ENCODE assay signal across 8 cellular contexts in genomic region chr3:13419356-13420050, GRCh38. TPM values are rescaled to one million over a fixed set of nuclear protein-coding genes. Genes with fewer than 3 reads are reported as not detected.
DNase-seq lines count a peak whose midpoint lies in the region; ATAC-seq and TF ChIP-seq lines count a peak whose summit lies in the region.

No MANE protein-coding gene starts in this region.

- H4K20me1 ChIP-seq in KMS-11 (ENCODE audit: insufficient read depth), result peaks cover 16% of the 10 kb centered on the region; the same call in 1 of the 2 replicates

- H3K9ac ChIP-seq in KMS-11 (peak overlapping the region; percentile 90), mesenchymal stem cell (ENCODE audit: low read length) (no peak overlapping the region)

- 2% methylated on average over 49 of the region's 74 CpGs for whole genome bisulfite sequencing in mesenchymal stem cell

- no peak overlapping the region for H2AFZ ChIP-seq in KMS-11 (ENCODE audit: low read depth)
- H2AFZ ChIP-seq in mesenchymal stem cell (ENCODE audit: low read depth, low read length), result peak overlapping the region; percentile 20

- no peak overlapping the region for H2BK5ac ChIP-seq in mesenchymal stem cell (ENCODE audit: low read depth, low read length, poor library complexity, severe bottlenecking)

- no peak overlapping the region for H3K18ac ChIP-seq in mesenchymal stem cell (ENCODE audit: low read depth in 1 of 2, low read length in 2 of 2)

- no peak overlapping the region for H2BK120ac ChIP-seq in mesenchymal stem cell (ENCODE audit: low read depth, low read length)

- H3K27ac ChIP-seq in KMS-11, result peak overlapping the region; percentile 86
- no peak overlapping the region for H3K27ac ChIP-seq in mesenchymal stem cell (ENCODE audit: low read length, poor library complexity, severe bottlenecking)

- no peak overlapping the region for H4K91ac ChIP-seq in mesenchymal stem cell (ENCODE audit: low read length)

- H3K36me3 ChIP-seq in KMS-11 (ENCODE audit: insufficient read depth) (no peaks in the 10 kb centered on the region), mesenchymal stem cell (ENCODE audit: control insufficient read depth in 1 of 2, insufficient read depth in 2 of 2, low read depth in 1 of 2, low read length in 2 of 2) (no peaks in the 10 kb centered on the region)

- H3K9me3 ChIP-seq in mesenchymal stem cell (ENCODE audit: control insufficient read depth, low read length), result no peaks in the 10 kb centered on the region

- H3K23ac ChIP-seq in mesenchymal stem cell (ENCODE audit: low read length in 2 of 2), result no peak overlapping the region

- peak overlapping the region; percentile 86 for H3K27ac Mint-ChIP-seq in dendritic cell treated with granulocyte-macrophage colony-stimulating factor and Interleukin-4, amounts not matched to agents 40 ng/mL and 50 ng/mL, for 4 days

- no peaks in the 10 kb centered on the region for H3K9me3 Mint-ChIP-seq in dendritic cell treated with granulocyte-macrophage colony-stimulating factor and Interleukin-4, amounts not matched to agents 40 ng/mL and 50 ng/mL, for 4 days

- intact Hi-C loops in dendritic cell treated with granulocyte-macrophage colony-stimulating factor and Interleukin-4, amounts not matched to agents 40 ng/mL and 50 ng/mL, for 4 days (cut with micrococcal nuclease), result no loop called here

- H4K8ac ChIP-seq in mesenchymal stem cell (ENCODE audit: low read length), result no peak overlapping the region

- H3K4ac ChIP-seq in mesenchymal stem cell (ENCODE audit: low read depth in 1 of 2, low read length in 2 of 2), result no peak overlapping the region

- H3K27me3 Mint-ChIP-seq in dendritic cell treated with granulocyte-macrophage colony-stimulating factor and Interleukin-4, amounts not matched to agents 40 ng/mL and 50 ng/mL, for 4 days, result no peaks in the 10 kb centered on the region

- H2BK15ac ChIP-seq in mesenchymal stem cell (ENCODE audit: low read depth, poor library complexity, severe bottlenecking), result no peak overlapping the region

- no peak overlapping the region for H2AK5ac ChIP-seq in mesenchymal stem cell (ENCODE audit: low read length, severe bottlenecking)

- ATAC-seq in GM21717 (IDR thresholded peaks at IDR 0.05; ENCODE audit: unreplicated experiment), result peak; percentile 51

- H3K4me3 Mint-ChIP-seq in dendritic cell treated with granulocyte-macrophage colony-stimulating factor and Interleukin-4, amounts not matched to agents 40 ng/mL and 50 ng/mL, for 4 days, result peak overlapping the region; percentile 83

- H3K27me3 ChIP-seq in KMS-11 (ENCODE audit: insufficient read depth, low read depth) (no peaks in the 10 kb centered on the region), mesenchymal stem cell (ENCODE audit: control insufficient read depth in 1 of 2, insufficient read depth in 1 of 2, low read length in 2 of 2) (peaks cover 43 to 53% of the 10 kb centered on the region in 2 experiments)

- peaks cover 53% of the 10 kb centered on the region for H3K4me1 ChIP-seq in KMS-11 (ENCODE audit: low read depth, poor library complexity, severe bottlenecking)
- peaks cover 16% of the 10 kb centered on the region for H3K4me1 ChIP-seq in mesenchymal stem cell (ENCODE audit: control insufficient read depth, insufficient read depth, low read depth, low read length)

- peaks cover 59% of the 10 kb centered on the region for H3K4me1 Mint-ChIP-seq in dendritic cell treated with granulocyte-macrophage colony-stimulating factor and Interleukin-4, amounts not matched to agents 40 ng/mL and 50 ng/mL, for 4 days (ENCODE audit: low read depth)

- peaks cover 51% of the 10 kb centered on the region for H3K79me2 ChIP-seq in KMS-11 (ENCODE audit: insufficient read depth, low read depth)

- DNase-seq in ELF-1 (ENCODE audit: low read depth, low spot score) (peak; percentile 48), mesenchymal stem cell (no peak), NCI-H1048 (lab: John Stamatoyannopoulos, UW) (no peak)
- peak; percentile 58 to 70 for DNase-seq in activated CD4-positive, alpha-beta T cell treated with anti-CD3 and anti-CD28 coated beads for 4 hours
- DNase-seq in stimulated activated CD8-positive, alpha-beta memory T cell treated with anti-CD3 and anti-CD28 coated beads, Interleukin-15, amount 100 ng/mL, for 24 hours (ENCODE audit: low read depth), result peak; percentile 30

- H3K14ac ChIP-seq in mesenchymal stem cell (ENCODE audit: low read length in 2 of 2), result no peak overlapping the region

- no peak overlapping the region for H2BK12ac ChIP-seq in mesenchymal stem cell (ENCODE audit: low read length in 2 of 2)

- peaks cover 6% of the 10 kb centered on the region for H3K36me3 Mint-ChIP-seq in dendritic cell treated with granulocyte-macrophage colony-stimulating factor and Interleukin-4, amounts not matched to agents 40 ng/mL and 50 ng/mL, for 4 days (ENCODE audit: low read depth)

- peak overlapping the region; percentile 44 for H3K4me2 ChIP-seq in KMS-11
- peak overlapping the region; percentile 83 for H3K4me2 ChIP-seq in mesenchymal stem cell (ENCODE audit: low read length, poor library complexity, severe bottlenecking)

- no peak for TF ChIP-seq CTCF in KMS-11 (conservative IDR thresholded peaks at IDR 0.05; ENCODE audit: low read depth, low read length)

- no peak overlapping the region for H3K4me3 ChIP-seq in KMS-11 (IDR thresholded peaks at IDR 0.05; ENCODE audit: insufficient read depth, low read depth, low read length)
- peak overlapping the region in 1 of 2 experiments; percentile 45 for H3K4me3 ChIP-seq in mesenchymal stem cell (ENCODE audit: insufficient read depth in 1 of 2, low read depth in 1 of 2, low read length in 2 of 2)

- H3K79me1 ChIP-seq in mesenchymal stem cell (replicated peaks; ENCODE audit: low read length, poor library complexity, severe bottlenecking), result no peaks in the 10 kb centered on the region

RNA-seq across cellular contexts. Expression of gene NUP210, which starts 0.6 kb away (rescaled TPM):
- 0.04 TPM for polyA plus RNA-seq in mesenchymal stem cell (2013, experiment 1 of 2)
- 0.04 TPM for polyA plus RNA-seq in mesenchymal stem cell (2013, experiment 2 of 2)

Comparison
In these comparisons a context has a peak if more than half of its experiments do, and no peak if none do; other contexts are left out.
1. DNase-seq: peak in ELF-1 (single experiment), activated CD4-positive, alpha-beta T cell treated with anti-CD3 and anti-CD28 coated beads for 4 hours (2 of 2) and stimulated activated CD8-positive, alpha-beta memory T cell treated with anti-CD3 and anti-CD28 coated beads, Interleukin-15, amount 100 ng/mL, for 24 hours (single experiment); none in mesenchymal stem cell (single experiment) and NCI-H1048 (single experiment).